ENCODE assay signal across 24 cellular contexts in genomic region chr5:179815491-179816249, GRCh38. TPM values are rescaled to one million over a fixed set of nuclear protein-coding genes. Genes with fewer than 3 reads are reported as not detected.
DNase-seq lines count a peak whose midpoint lies in the region; ATAC-seq and TF ChIP-seq lines count a peak whose summit lies in the region.
"Had no signal": no experiment of that assay in that cellular context is flagged by ENCODE, and none has a peak within 500 bp of the region (broad histone marks: within the 10 kb centered on the region; RNA-seq: fewer than 3 reads in every experiment).

No MANE protein-coding gene starts in this region.

- peak overlapping the region; percentile 29 to 59 for H3K4me3 Mint-ChIP-seq in activated T-cell treated with anti-CD3 and anti-CD28 coated beads, Interleukin-2, amount 50 U/mL, for 72 hours
- H3K4me3 Mint-ChIP-seq in WTC11 = peak overlapping the region; percentile 56
- H3K4me3 Mint-ChIP-seq in stimulated activated naive CD8-positive, alpha-beta T cell treated with anti-CD3 and anti-CD28 coated beads, Interleukin-15, amount 100 ng/mL, for 72 hours = peak overlapping the region; percentile 19 to 23

- peaks cover 8% of the 10 kb centered on the region for H3K79me2 ChIP-seq in hepatocyte

- no peak for DNase-seq in activated T-cell treated with anti-CD3 and anti-CD28 coated beads, Interleukin-2, amount 50 U/mL, for 72 hours
- DNase-seq in activated T-cell treated with anti-CD3 and anti-CD28 coated beads, Interleukin-2, amount 50 U/mL, for 1 hour = no peak
- DNase-seq in WTC11 (ENCODE audit: low spot score) (no peak), mesenchymal stem cell (no peak), RPMI8226 (no peak), adrenal gland (no peak), hepatocyte (ENCODE audit: low spot score) (no peak)
- no peak for DNase-seq in stimulated activated naive CD8-positive, alpha-beta T cell treated with anti-CD3 and anti-CD28 coated beads, Interleukin-15, amount 100 ng/mL, for 72 hours
- DNase-seq: activated CD4-positive, CD25-positive, alpha-beta regulatory T cell; activated effector memory CD4-positive, alpha-beta T cell treated with Interleukin-2 at 50 U/mL for 16 hours; central memory CD4-positive, alpha-beta T cell; DMS79; esophagus squamous epithelium; HCEC 1CT; MG63; NCI-H146; NCI-H774; OCI-M1; SIG-M5; sigmoid colon had no signal

- H2BK5ac ChIP-seq in mesenchymal stem cell (ENCODE audit: low read depth, low read length, poor library complexity, severe bottlenecking) = no peak overlapping the region

- CTCF ChIA-PET in WTC11 (lab: Charles Lee) = interaction anchor here (0.5 to 1.9 kb wide), 2 partner anchors 10 to 14 kb away, joined by 3 to 8 read pairs; no protein-coding TSS in a partner anchor

- peaks cover 39% of the 10 kb centered on the region for H3K79me1 ChIP-seq in mesenchymal stem cell (replicated peaks; ENCODE audit: low read length, poor library complexity, severe bottlenecking)

- POLR2A ChIA-PET in WTC11 (lab: Charles Lee) = interaction anchor here (0.7 to 1.0 kb wide), 2 partner anchors 9 to 14 kb away, joined by 3 read pairs; no protein-coding TSS in a partner anchor

- H2BK15ac ChIP-seq in mesenchymal stem cell (ENCODE audit: low read depth, poor library complexity, severe bottlenecking) = no peak overlapping the region

- ATAC-seq in activated T-cell treated with anti-CD3 and anti-CD28 coated beads, Interleukin-2, amount 50 U/mL, for 72 hours (replicated peaks in 1 of 2) = no peak
- ATAC-seq in WTC11 = no peak
- no peak for ATAC-seq in stimulated activated naive CD8-positive, alpha-beta T cell treated with anti-CD3 and anti-CD28 coated beads, Interleukin-15, amount 100 ng/mL, for 72 hours
- ATAC-seq: left lung had no signal

- no peak overlapping the region for H3K9ac ChIP-seq in mesenchymal stem cell (ENCODE audit: low read length)
- H3K9ac ChIP-seq: parathyroid adenoma had no signal

- H3K27ac ChIP-seq in mesenchymal stem cell (ENCODE audit: low read length, poor library complexity, severe bottlenecking) (no peak overlapping the region), adrenal gland (no peak overlapping the region), hepatocyte (no peak overlapping the region)
- H3K27ac ChIP-seq: C4-2B, HL-60, left lung, parathyroid adenoma had no signal

- no peaks in the 10 kb centered on the region for H3K9me2 ChIP-seq in hepatocyte (replicated peaks; ENCODE audit: insufficient read depth)

- H2BK120ac ChIP-seq in mesenchymal stem cell (ENCODE audit: low read depth, low read length) = no peak overlapping the region

- no peak overlapping the region for H3K4me2 ChIP-seq in mesenchymal stem cell (ENCODE audit: low read length, poor library complexity, severe bottlenecking)
- no peak overlapping the region for H3K4me2 ChIP-seq in hepatocyte

- H3K9me3 ChIP-seq in mesenchymal stem cell (ENCODE audit: control insufficient read depth, low read length) = no peaks in the 10 kb centered on the region
- H3K9me3 ChIP-seq in adrenal gland (replicated peaks in 1 of 3) = no peaks in the 10 kb centered on the region
- no peaks in the 10 kb centered on the region for H3K9me3 ChIP-seq in hepatocyte (ENCODE audit: low read depth)
- H3K9me3 ChIP-seq: esophagus squamous epithelium, left lung, MG63, sigmoid colon had no signal

- H3K36me3 ChIP-seq in mesenchymal stem cell (ENCODE audit: control insufficient read depth in 1 of 2, insufficient read depth in 2 of 2, low read depth in 1 of 2, low read length in 2 of 2) (peaks cover 31 to 33% of the 10 kb centered on the region in 2 experiments), adrenal gland (replicated peaks in 1 of 2) (no peaks in the 10 kb centered on the region), hepatocyte (replicated peaks; ENCODE audit: insufficient read depth, low read depth) (no peaks in the 10 kb centered on the region)

- no peak overlapping the region for H2AFZ ChIP-seq in mesenchymal stem cell (ENCODE audit: low read depth, low read length)
- no peak overlapping the region for H2AFZ ChIP-seq in hepatocyte

- no peak overlapping the region for H3K18ac ChIP-seq in mesenchymal stem cell (ENCODE audit: low read depth in 1 of 2, low read length in 2 of 2)

- intact Hi-C loops in adrenal gland (cut with DNase I) = no loop called here

- peaks cover 4 to 6% of the 10 kb centered on the region in 2 donors for H3K36me3 Mint-ChIP-seq in activated T-cell treated with anti-CD3 and anti-CD28 coated beads, Interleukin-2, amount 50 U/mL, for 72 hours (ENCODE audit: insufficient read depth in 2 of 2)
- peaks cover 14% of the 10 kb centered on the region for H3K36me3 Mint-ChIP-seq in WTC11

- TF ChIP-seq POLR2A in adrenal gland (IDR thresholded peaks at IDR 0.05) = no peak

- WGBS in mesenchymal stem cell = 96% methylated on average over 21 of the region's 21 CpGs
- WGBS in adrenal gland, 4 donors = 95 to 97% (median 96%) methylated on average over 21 of the region's 21 CpGs
- 91% methylated on average over 21 of the region's 21 CpGs for WGBS in hepatocyte (ENCODE audit: low lambda C conversion rate, missing lambda C conversion rate)

- H3K9me3 Mint-ChIP-seq in activated T-cell treated with anti-CD3 and anti-CD28 coated beads, Interleukin-2, amount 50 U/mL, for 72 hours = no peaks in the 10 kb centered on the region
- H3K9me3 Mint-ChIP-seq in WTC11 = no peaks in the 10 kb centered on the region
- H3K9me3 Mint-ChIP-seq in stimulated activated naive CD8-positive, alpha-beta T cell treated with anti-CD3 and anti-CD28 coated beads, Interleukin-15, amount 100 ng/mL, for 72 hours = no peaks in the 10 kb centered on the region

- no peaks in the 10 kb centered on the region for H4K20me1 ChIP-seq in hepatocyte (ENCODE audit: insufficient read depth, poor library complexity, severe bottlenecking)

- H3K27me3 ChIP-seq in mesenchymal stem cell (ENCODE audit: control insufficient read depth in 1 of 2, insufficient read depth in 1 of 2, low read length in 2 of 2) (no peaks in the 10 kb centered on the region), adrenal gland (no peaks in the 10 kb centered on the region), hepatocyte (no peaks in the 10 kb centered on the region)
- H3K27me3 ChIP-seq: esophagus squamous epithelium, left lung, MG63, sigmoid colon had no signal

- no peaks in the 10 kb centered on the region for H3K27me3 Mint-ChIP-seq in activated T-cell treated with anti-CD3 and anti-CD28 coated beads, Interleukin-2, amount 50 U/mL, for 72 hours (ENCODE audit: low read depth)
- peaks cover 22% of the 10 kb centered on the region for H3K27me3 Mint-ChIP-seq in WTC11 (ENCODE audit: low read depth)
- H3K27me3 Mint-ChIP-seq in stimulated activated naive CD8-positive, alpha-beta T cell treated with anti-CD3 and anti-CD28 coated beads, Interleukin-15, amount 100 ng/mL, for 72 hours = no peaks in the 10 kb centered on the region

- no peak overlapping the region for H2BK12ac ChIP-seq in mesenchymal stem cell (ENCODE audit: low read length in 2 of 2)

- H4K91ac ChIP-seq in mesenchymal stem cell (ENCODE audit: low read length) = peak overlapping the region; percentile 10

- no peak overlapping the region for H3K4ac ChIP-seq in mesenchymal stem cell (ENCODE audit: low read depth in 1 of 2, low read length in 2 of 2)

- no peak overlapping the region for H3K27ac Mint-ChIP-seq in activated T-cell treated with anti-CD3 and anti-CD28 coated beads, Interleukin-2, amount 50 U/mL, for 72 hours
- no peak overlapping the region for H3K27ac Mint-ChIP-seq in WTC11
- H3K27ac Mint-ChIP-seq in stimulated activated naive CD8-positive, alpha-beta T cell treated with anti-CD3 and anti-CD28 coated beads, Interleukin-15, amount 100 ng/mL, for 72 hours = peak overlapping the region in 1 of 2 donors; percentile 77

- H3K23ac ChIP-seq in mesenchymal stem cell (ENCODE audit: low read length in 2 of 2) = no peak overlapping the region

- TF ChIP-seq CTCF in WTC11 (IDR thresholded peaks at IDR 0.05) (no peak), adrenal gland (IDR thresholded peaks at IDR 0.05) (no peak), hepatocyte (IDR thresholded peaks at IDR 0.05; ENCODE audit: poor library complexity) (no peak)

- no peak overlapping the region for H4K8ac ChIP-seq in mesenchymal stem cell (ENCODE audit: low read length)

- no peak overlapping the region for H3K4me3 ChIP-seq in mesenchymal stem cell (ENCODE audit: insufficient read depth in 1 of 2, low read depth in 1 of 2, low read length in 2 of 2)
- H3K4me3 ChIP-seq in adrenal gland = no peak overlapping the region
- H3K4me3 ChIP-seq in hepatocyte = no peak overlapping the region
- H3K4me3 ChIP-seq: MG63 had no signal

- no peak overlapping the region for H3K14ac ChIP-seq in mesenchymal stem cell (ENCODE audit: low read length in 2 of 2)

- peak overlapping the region; percentile 24 for H2AK5ac ChIP-seq in mesenchymal stem cell (ENCODE audit: low read length, severe bottlenecking)

- peaks cover 24% of the 10 kb centered on the region for H3K4me1 Mint-ChIP-seq in activated T-cell treated with anti-CD3 and anti-CD28 coated beads, Interleukin-2, amount 50 U/mL, for 72 hours (ENCODE audit: low read depth)
- peaks cover 43% of the 10 kb centered on the region for H3K4me1 Mint-ChIP-seq in WTC11
- H3K4me1 Mint-ChIP-seq in stimulated activated naive CD8-positive, alpha-beta T cell treated with anti-CD3 and anti-CD28 coated beads, Interleukin-15, amount 100 ng/mL, for 72 hours = peaks cover 37% of the 10 kb centered on the region

- H3K4me1 ChIP-seq in mesenchymal stem cell (ENCODE audit: control insufficient read depth, insufficient read depth, low read depth, low read length) (peaks cover 36% of the 10 kb centered on the region), adrenal gland (replicated peaks in 1 of 2) (peaks cover 35 to 36% of the 10 kb centered on the region in 2 donors), hepatocyte (ENCODE audit: insufficient read depth) (peaks cover 31% of the 10 kb centered on the region)

RNA-seq across cellular contexts. Expression of gene SQSTM1, which starts 5.0 kb away (rescaled TPM):
- 100 to 1,000 TPM; 213 to 226 TPM for total RNA-seq in activated T-cell treated with anti-CD3 and anti-CD28 coated beads, Interleukin-2, amount 50 U/mL, for 72 hours
- 78.5 to 95.2 TPM (median 86.5 TPM) in 3 replicates for total RNA-seq in WTC11 (2021)
- polyA plus RNA-seq in mesenchymal stem cell (2013, experiment 1 of 2) = 544 TPM
- polyA plus RNA-seq in mesenchymal stem cell (2013, experiment 2 of 2) = 553 TPM
- 1,000 to 10,000 TPM in 3 of 8 donors, 100 to 1,000 TPM in 5; 521 to 2,312 (median 919) TPM for total RNA-seq in adrenal gland
- polyA plus RNA-seq in adrenal gland = 100 to 1,000 TPM; 258 to 312 (median 292) TPM
- 372 and 402 TPM in 2 replicates for total RNA-seq in hepatocyte
- 641 and 727 TPM in 2 replicates for polyA plus RNA-seq in hepatocyte

RNA-seq across cellular contexts. Expression of gene MGAT4B, which starts 9.0 kb away (rescaled TPM):
- 100 to 1,000 TPM; 101 to 108 TPM for total RNA-seq in activated T-cell treated with anti-CD3 and anti-CD28 coated beads, Interleukin-2, amount 50 U/mL, for 72 hours
- 127 to 151 TPM (median 135 TPM) in 3 replicates for total RNA-seq in WTC11 (2021)
- polyA plus RNA-seq in mesenchymal stem cell (2013, experiment 1 of 2) = 182 TPM
- 176 TPM for polyA plus RNA-seq in mesenchymal stem cell (2013, experiment 2 of 2)
- total RNA-seq in adrenal gland = 100 to 1,000 TPM in 7 of 8 donors, 10 to 100 TPM in 1; 93.3 to 242 (median 223) TPM
- polyA plus RNA-seq in adrenal gland = 100 to 1,000 TPM in 2 of 3 donors, 10 to 100 TPM in 1; 80.5 to 192 (median 122) TPM
- total RNA-seq in hepatocyte = 132 and 159 TPM in 2 replicates
- 233 and 243 TPM in 2 replicates for polyA plus RNA-seq in hepatocyte

RNA-seq across cellular contexts. Expression of gene LTC4S, which starts 21.9 kb away (rescaled TPM):
- 1 to 10 TPM; 1.5 TPM for total RNA-seq in activated T-cell treated with anti-CD3 and anti-CD28 coated beads, Interleukin-2, amount 50 U/mL, for 72 hours
- total RNA-seq in WTC11 (2021) (2.6 to 4.5 TPM (median 3.0 TPM) in 3 replicates), adrenal gland (100 to 1,000 TPM in 1 of 8 donors, 10 to 100 TPM in 7; 10.2 to 205 (median 27.0) TPM), hepatocyte (0.72 TPM in 1 of 2 replicates, not detected in the other)
- polyA plus RNA-seq in mesenchymal stem cell (2013, experiment 1 of 2) = 0.22 TPM
- polyA plus RNA-seq in mesenchymal stem cell (2013, experiment 2 of 2) = 0.29 TPM
- polyA plus RNA-seq in adrenal gland (10 to 100 TPM in 2 of 3 donors, not detected in 1; 24.1 to 44.4 TPM), hepatocyte (3.7 and 6.5 TPM in 2 replicates)

RNA-seq across cellular contexts. Expression of gene MRNIP, which starts 42.9 kb away (rescaled TPM):
- total RNA-seq in activated T-cell treated with anti-CD3 and anti-CD28 coated beads, Interleukin-2, amount 50 U/mL, for 72 hours = 10 to 100 TPM; 26.4 to 33.3 TPM
- total RNA-seq in WTC11 (2021) = 35.2 to 42.0 TPM (median 36.7 TPM) in 3 replicates
- polyA plus RNA-seq in mesenchymal stem cell (2013, experiment 1 of 2) = 9.7 TPM
- polyA plus RNA-seq in mesenchymal stem cell (2013, experiment 2 of 2) = 10.7 TPM
- total RNA-seq in adrenal gland = 10 to 100 TPM; 14.7 to 46.5 (median 32.2) TPM
- polyA plus RNA-seq in adrenal gland = 100 to 1,000 TPM in 2 of 3 donors, 10 to 100 TPM in 1; 12.3 to 129 (median 104) TPM
- total RNA-seq in hepatocyte = 11.2 and 21.2 TPM in 2 replicates
- 28.5 and 51.6 TPM in 2 replicates for polyA plus RNA-seq in hepatocyte
